Comparison of ENCODE assay signal across 8 cellular contexts in genomic region chr17:74981318-74981978, GRCh38. TPM values are rescaled to one million over a fixed set of nuclear protein-coding genes. Genes with fewer than 3 reads are reported as not detected.
DNase-seq lines count a peak whose midpoint lies in the region; ATAC-seq, FAIRE-seq and TF ChIP-seq lines count a peak whose summit lies in the region.

No MANE protein-coding gene starts in this region.

- no peak for FAIRE-seq in pancreas (lab: Jason Lieb, UNC)
- no peak for FAIRE-seq in GM12891 (lab: Jason Lieb, UNC)

- peaks cover 7% of the 10 kb centered on the region for H3K4me1 Mint-ChIP-seq in Caco-2 (ENCODE audit: low read depth, unreplicated experiment)

- H3K9me3 ChIP-seq in Caco-2: no peaks in the 10 kb centered on the region
- no peaks in the 10 kb centered on the region for H3K9me3 ChIP-seq in SK-N-SH
- no peaks in the 10 kb centered on the region for H3K9me3 ChIP-seq in esophagus muscularis mucosa
- H3K9me3 ChIP-seq in pancreas: no peaks in the 10 kb centered on the region

- ATAC-seq in pancreas: peak in 1 of 4 donors; percentile 9

- no peaks in the 10 kb centered on the region for H3K9me3 Mint-ChIP-seq in Caco-2 (ENCODE audit: unreplicated experiment)

- TF ChIP-seq CTCF in Caco-2 (IDR thresholded peaks at IDR 0.05; ENCODE audit: insufficient read depth in 1 of 2, low read depth in 1 of 2, low read length in 1 of 2, severe bottlenecking in 1 of 2, unreplicated experiment in 1 of 2): no peak
- TF ChIP-seq CTCF in SK-N-SH (IDR thresholded peaks at IDR 0.05): no peak
- no peak for TF ChIP-seq CTCF in esophagus muscularis mucosa (IDR thresholded peaks at IDR 0.05)
- no peak for TF ChIP-seq CTCF in pancreas (IDR thresholded peaks at IDR 0.05)

- peak overlapping the region; percentile 95 for H3K4me3 Mint-ChIP-seq in Caco-2 (ENCODE audit: unreplicated experiment)

- no peak for DNase-seq in Caco-2
- no peak for DNase-seq in SK-N-SH
- DNase-seq in esophagus muscularis mucosa (ENCODE audit: extremely low spot score): no peak
- DNase-seq in pancreas: peak in 1 of 6 donors; percentile 39
- no peak for DNase-seq in DMS 273 treated with DMSO at 0.1 percent for 48 hours (lab: John Stamatoyannopoulos, UW)
- DNase-seq in GM12891 (ENCODE audit: insufficient read length, low spot score): no peak
- DNase-seq in NCI-H1694 (lab: John Stamatoyannopoulos, UW): no peak
- no peak for DNase-seq in DMS153 treated with DMSO at 0.1 percent for 48 hours (lab: John Stamatoyannopoulos, UW; ENCODE audit: unreplicated experiment)

- peak overlapping the region; percentile 97 for H3K4me2 ChIP-seq in SK-N-SH

- H3K36me3 ChIP-seq in Caco-2 (ENCODE audit: control insufficient read depth, insufficient read depth, low read length) (no peaks in the 10 kb centered on the region), SK-N-SH (replicated peaks in 1 of 2; ENCODE audit: control insufficient read depth in 1 of 2, insufficient read depth in 2 of 2, low read length in 1 of 2) (no peaks in the 10 kb centered on the region), esophagus muscularis mucosa (no peaks in the 10 kb centered on the region), pancreas (no peaks in the 10 kb centered on the region)

- TF ChIP-seq EP300 in SK-N-SH (IDR thresholded peaks at IDR 0.05; ENCODE audit: borderline replicate concordance in 1 of 2, low read depth in 1 of 2, low read length in 1 of 2) (no peak), esophagus muscularis mucosa (IDR thresholded peaks at IDR 0.05) (no peak)

- peaks cover 6% of the 10 kb centered on the region for H3K36me3 Mint-ChIP-seq in Caco-2 (ENCODE audit: insufficient read depth, unreplicated experiment)

- POLR2A ChIA-PET in Caco-2 (lab: Charles Lee) (no interaction called here), SK-N-SH (lab: Yijun Ruan, JAX) (interaction anchor here (1.5 kb wide), 1 partner anchor 10 kb away, joined by 4 read pairs; no protein-coding TSS in a partner anchor)

- peak overlapping the region; percentile 60 for H3K9ac ChIP-seq in SK-N-SH

- TSS peak; percentile 94 for BruUV-seq in Caco-2 (replicated peaks; lab: Mats Ljungman, UMichigan)

- H3K27ac ChIP-seq in SK-N-SH (ENCODE audit: low read depth in 2 of 2, low read length in 1 of 2) (peak overlapping the region; percentile 59 to 91), esophagus muscularis mucosa (replicated peaks in 1 of 4) (peak overlapping the region; percentile 87 to 88 (median 88)), pancreas (peak overlapping the region; percentile 79 to 89 (median 88))

- H3K4me3 ChIP-seq in Caco-2 (ENCODE audit: low read depth, low read length) (peak overlapping the region; percentile 58), SK-N-SH (ENCODE audit: low read depth in 2 of 2, low read length in 1 of 2) (peak overlapping the region; percentile 64 to 94), esophagus muscularis mucosa (peak overlapping the region; percentile 62 to 70 (median 70)), pancreas (peak overlapping the region; percentile 37 to 61 (median 56))

- no peaks in the 10 kb centered on the region for H3K27me3 ChIP-seq in Caco-2 (replicated peaks; ENCODE audit: control insufficient read depth, insufficient read depth, low read length)
- no peaks in the 10 kb centered on the region for H3K27me3 ChIP-seq in SK-N-SH (ENCODE audit: insufficient read depth)
- H3K27me3 ChIP-seq in esophagus muscularis mucosa: no peaks in the 10 kb centered on the region
- no peaks in the 10 kb centered on the region for H3K27me3 ChIP-seq in pancreas

- H3K9me2 ChIP-seq in SK-N-SH: no peaks in the 10 kb centered on the region

- WGBS in SK-N-SH (ENCODE audit: low lambda C conversion rate): 89% methylated on average over 16 of the region's 16 CpGs
- 23% methylated on average over 3 of the region's 16 CpGs for WGBS in esophagus muscularis mucosa
- 61 to 63% methylated on average over 16 of the region's 16 CpGs for WGBS in pancreas, 2 donors

- no peak for TF ChIP-seq RAD21 in SK-N-SH (IDR thresholded peaks at IDR 0.05; ENCODE audit: low read length)

- H3F3A ChIP-seq in SK-N-SH (replicated peaks; ENCODE audit: insufficient read depth): peaks cover 30% of the 10 kb centered on the region

- H2AFZ ChIP-seq in SK-N-SH (ENCODE audit: low read depth): peak overlapping the region; percentile 93

- CTCF ChIA-PET in Caco-2 (lab: Charles Lee) (no interaction called here), SK-N-SH (lab: Yijun Ruan, JAX) (interaction anchor here (1.7 to 2.9 kb wide), 2 partner anchors 24 to 31 kb away, joined by 5 to 15 read pairs; partner anchors contain the start of gene MRPL58)

- peak overlapping the region; percentile 88 for H3K27ac Mint-ChIP-seq in Caco-2 (ENCODE audit: unreplicated experiment)

- no peak for TF ChIP-seq POLR2A in esophagus muscularis mucosa (IDR thresholded peaks at IDR 0.05; ENCODE audit: low read depth)
- TF ChIP-seq POLR2A in GM12891 (IDR thresholded peaks at IDR 0.05; ENCODE audit: low read depth, low read length): no peak

- H3K4me1 ChIP-seq in Caco-2: peaks cover 13% of the 10 kb centered on the region
- peaks cover 5 to 8% of the 10 kb centered on the region in 2 experiments; a peak in 2 of 4 replicates for H3K4me1 ChIP-seq in SK-N-SH (ENCODE audit: control insufficient read depth in 1 of 2, insufficient read depth in 2 of 2, low read depth in 1 of 2, low read length in 1 of 2)
- H3K4me1 ChIP-seq in esophagus muscularis mucosa: peaks cover 8 to 23% (median 18%) of the 10 kb centered on the region in 4 donors
- peaks cover 4 to 7% (median 5%) of the 10 kb centered on the region in 3 donors for H3K4me1 ChIP-seq in pancreas

- intact Hi-C loops in Caco-2 (cut with micrococcal nuclease; ENCODE audit: unreplicated experiment): no loop called here
- intact Hi-C loops in esophagus muscularis mucosa (cut with DNase I): no loop called here
- intact Hi-C loops in pancreas (cut with DNase I): no loop called here

- peaks cover 3% of the 10 kb centered on the region; the same call in 1 of the 2 replicates for H3K79me2 ChIP-seq in SK-N-SH (ENCODE audit: insufficient read depth)

- H4K20me1 ChIP-seq in SK-N-SH (ENCODE audit: insufficient read depth): no peaks in the 10 kb centered on the region

- peaks cover 2% of the 10 kb centered on the region for H3K27me3 Mint-ChIP-seq in Caco-2 (ENCODE audit: insufficient read depth, unreplicated experiment)

TF ChIP-seq in SK-N-SH, 30 proteins besides CTCF, POLR2A, EP300 and RAD21:
- no peak for TF ChIP-seq RXRA (IDR thresholded peaks at IDR 0.05; ENCODE audit: borderline replicate concordance, low read depth)

TF ChIP-seq in GM12891, 5 proteins besides CTCF, POLR2A, EP300 and RAD21:
- TF ChIP-seq POU2F2 (IDR thresholded peaks at IDR 0.05; ENCODE audit: low read depth, low read length) (no peak), PAX5 (IDR thresholded peaks at IDR 0.05; ENCODE audit: insufficient read depth, low read length, severe bottlenecking) (no peak), TAF1 (IDR thresholded peaks at IDR 0.05; ENCODE audit: low read depth, low read length) (no peak), SPI1 (IDR thresholded peaks at IDR 0.05; ENCODE audit: low read depth, low read length) (no peak), POLR2AphosphoS5 (IDR thresholded peaks at IDR 0.05; ENCODE audit: low read depth, low read length) (no peak)

RNA-seq across cellular contexts. Expression of gene CDR2L, which starts 6.0 kb away (rescaled TPM):
- total RNA-seq in Caco-2 (2022) (30.9 and 31.6 TPM in 2 replicates), esophagus muscularis mucosa (10 to 100 TPM; 14.6 to 36.7 (median 24.3) TPM), pancreas (10 to 100 TPM in 1 of 6 donors, 1 to 10 TPM in 5; 2.3 to 11.2 (median 3.4) TPM)
- polyA plus RNA-seq in SK-N-SH (2012; rRNA removed) (18.6 and 21.2 TPM in 2 replicates), pancreas (1 to 10 TPM; 4.6 to 5.7 TPM)
- polyA plus RNA-seq in SK-N-SH (2012; cell fraction: cytosol; rRNA removed): 9.6 and 15.3 TPM in 2 replicates
- 25.0 and 29.9 TPM in 2 replicates for polyA plus RNA-seq in SK-N-SH (2012; cell fraction: nucleus; rRNA removed)
- polyA plus RNA-seq in GM12891 (2012; ENCODE audit: low read depth, missing spikeins): 0.04 TPM

RNA-seq across cellular contexts. Expression of gene HID1, which starts 8.9 kb away (rescaled TPM):
- total RNA-seq in Caco-2 (2022) (29.8 and 30.4 TPM in 2 replicates), esophagus muscularis mucosa (10 to 100 TPM in 2 of 4 donors, 1 to 10 TPM in 2; 4.5 to 17.1 (median 10.9) TPM), pancreas (100 to 1,000 TPM in 5 of 6 donors, 10 to 100 TPM in 1; 76.7 to 145 (median 117) TPM)
- polyA plus RNA-seq in SK-N-SH (2012; rRNA removed) (2.5 and 2.9 TPM in 2 replicates), pancreas (100 to 1,000 TPM; 217 to 262 TPM)
- 1.3 and 2.2 TPM in 2 replicates for polyA plus RNA-seq in SK-N-SH (2012; cell fraction: cytosol; rRNA removed)
- 13.2 and 16.3 TPM in 2 replicates for polyA plus RNA-seq in SK-N-SH (2012; cell fraction: nucleus; rRNA removed)
- polyA plus RNA-seq in GM12891 (2012; ENCODE audit: low read depth, missing spikeins): 0.72 TPM

RNA-seq across cellular contexts. Expression of gene MRPL58, which starts 31.0 kb away (rescaled TPM):
- total RNA-seq in Caco-2 (2022) (61.0 and 61.8 TPM in 2 replicates), esophagus muscularis mucosa (10 to 100 TPM; 34.9 to 47.8 (median 40.2) TPM), pancreas (10 to 100 TPM; 11.7 to 22.2 (median 14.1) TPM)
- polyA plus RNA-seq in SK-N-SH (2012; rRNA removed) (87.3 and 89.2 TPM in 2 replicates), pancreas (10 to 100 TPM; 20.9 to 23.6 TPM)
- 86.8 and 89.7 TPM in 2 replicates for polyA plus RNA-seq in SK-N-SH (2012; cell fraction: cytosol; rRNA removed)
- 31.8 and 37.9 TPM in 2 replicates for polyA plus RNA-seq in SK-N-SH (2012; cell fraction: nucleus; rRNA removed)
- polyA plus RNA-seq in GM12891 (2012; ENCODE audit: low read depth, missing spikeins): 38.0 TPM

RNA-seq across cellular contexts. Expression of gene OTOP3, which starts 45.8 kb away (rescaled TPM):
- total RNA-seq in Caco-2 (2022) (not detected in 2 replicates), esophagus muscularis mucosa (not detected), pancreas (under 1 TPM; 0.15 to 0.65 (median 0.39) TPM)
- polyA plus RNA-seq in SK-N-SH (2012; rRNA removed) (not detected in 2 replicates), pancreas (under 1 TPM; 0.15 to 0.35 TPM)
- polyA plus RNA-seq in SK-N-SH (2012; cell fraction: cytosol; rRNA removed): not detected in 2 replicates
- not detected in 2 replicates for polyA plus RNA-seq in SK-N-SH (2012; cell fraction: nucleus; rRNA removed)
- polyA plus RNA-seq in GM12891 (2012; ENCODE audit: low read depth, missing spikeins): not detected

RNA-seq across cellular contexts. Expression of gene OTOP2, which starts 57.4 kb away (rescaled TPM):
- total RNA-seq in Caco-2 (2022) (not detected in 2 replicates), esophagus muscularis mucosa (not detected), pancreas (not detected)
- polyA plus RNA-seq in SK-N-SH (2012; rRNA removed) (not detected in 2 replicates), pancreas (not detected)
- polyA plus RNA-seq in SK-N-SH (2012; cell fraction: cytosol; rRNA removed): not detected in 2 replicates
- not detected in 2 replicates for polyA plus RNA-seq in SK-N-SH (2012; cell fraction: nucleus; rRNA removed)
- not detected for polyA plus RNA-seq in GM12891 (2012; ENCODE audit: low read depth, missing spikeins)
